Comparison of ENCODE assay signal across 9 cellular contexts in genomic region chr10:87656431-87657072, GRCh38. TPM values are rescaled to one million over a fixed set of nuclear protein-coding genes. Genes with fewer than 3 reads are reported as not detected.
DNase-seq lines count a peak whose midpoint lies in the region; ATAC-seq and TF ChIP-seq lines count a peak whose summit lies in the region.
"Had no signal": no experiment of that assay in that cellular context is flagged by ENCODE, and none has a peak within 500 bp of the region (broad histone marks: within the 10 kb centered on the region; RNA-seq: fewer than 3 reads in every experiment).

No MANE protein-coding gene starts in this region.

- no peak overlapping the region for H3K27ac ChIP-seq in WERI-Rb-1
- H3K27ac ChIP-seq in hepatocyte: no peak overlapping the region

- peak; percentile 49 for TF ChIP-seq CTCF in LNCaP clone FGC (IDR thresholded peaks at IDR 0.05; ENCODE audit: control insufficient read depth, extremely low read depth, insufficient read depth)
- TF ChIP-seq CTCF in WERI-Rb-1 (IDR thresholded peaks at IDR 0.05; ENCODE audit: low read depth, low read length): peak; percentile 69
- TF ChIP-seq CTCF in hepatocyte (IDR thresholded peaks at IDR 0.05; ENCODE audit: poor library complexity): peak; percentile 74

- H3K4me3 ChIP-seq in LNCaP clone FGC (ENCODE audit: low read depth, low read length) (no peak overlapping the region), WERI-Rb-1 (ENCODE audit: low read depth, low read length) (no peak overlapping the region), hepatocyte (no peak overlapping the region)
- H3K4me3 ChIP-seq: skin epidermis had no signal

- DNase-seq in NCI-H2196 (lab: John Stamatoyannopoulos, UW; ENCODE audit: unreplicated experiment): peak; percentile 4
- no peak for DNase-seq in NCI-H2196 treated with DMSO at 0.1 percent for 48 hours (lab: John Stamatoyannopoulos, UW; ENCODE audit: unreplicated experiment)
- no peak for DNase-seq in LNCaP clone FGC (ENCODE audit: low read depth)
- no peak for DNase-seq in WERI-Rb-1
- DNase-seq in hepatocyte (ENCODE audit: low spot score): peak; percentile 75
- DNase-seq in stimulated activated naive B cell treated with anti-CD40 and anti-IgM and Interleukin-4, amounts not matched to agents 10 μg/mL and 1 μg/mL and 100 μg/mL, for 72 hours: no peak
- DNase-seq in NCI-H446 treated with DMSO at 0.1 percent for 48 hours (lab: John Stamatoyannopoulos, UW): no peak

- no peaks in the 10 kb centered on the region for H4K20me1 ChIP-seq in hepatocyte (ENCODE audit: insufficient read depth, poor library complexity, severe bottlenecking)

- H3K4me3 Mint-ChIP-seq in stimulated activated naive B cell treated with anti-CD40 and anti-IgM and Interleukin-4, amounts not matched to agents 10 μg/mL and 1 μg/mL and 100 μg/mL, for 72 hours: no peak overlapping the region

- H3K4me2 ChIP-seq in hepatocyte: no peak overlapping the region

- peaks cover 22 to 32% of the 10 kb centered on the region in 2 donors for H3K27me3 Mint-ChIP-seq in stimulated activated naive B cell treated with anti-CD40 and anti-IgM and Interleukin-4, amounts not matched to agents 10 μg/mL and 1 μg/mL and 100 μg/mL, for 72 hours

- 42% methylated on average over 4 of the region's 4 CpGs for WGBS in hepatocyte (ENCODE audit: low lambda C conversion rate, missing lambda C conversion rate)

- H3K36me3 ChIP-seq in WERI-Rb-1: no peaks in the 10 kb centered on the region
- no peaks in the 10 kb centered on the region for H3K36me3 ChIP-seq in hepatocyte (replicated peaks; ENCODE audit: insufficient read depth, low read depth)

- no peaks in the 10 kb centered on the region for H3K4me1 ChIP-seq in hepatocyte (ENCODE audit: insufficient read depth)

- no peaks in the 10 kb centered on the region for H3K9me2 ChIP-seq in hepatocyte (replicated peaks; ENCODE audit: insufficient read depth)

- H3K79me2 ChIP-seq in hepatocyte: peaks cover 7% of the 10 kb centered on the region

- H3K4me1 Mint-ChIP-seq in stimulated activated naive B cell treated with anti-CD40 and anti-IgM and Interleukin-4, amounts not matched to agents 10 μg/mL and 1 μg/mL and 100 μg/mL, for 72 hours: peaks cover 10 to 18% of the 10 kb centered on the region in 2 donors

- H2AFZ ChIP-seq in hepatocyte: no peak overlapping the region

- H3K9me3 Mint-ChIP-seq in stimulated activated naive B cell treated with anti-CD40 and anti-IgM and Interleukin-4, amounts not matched to agents 10 μg/mL and 1 μg/mL and 100 μg/mL, for 72 hours: no peaks in the 10 kb centered on the region

- no peaks in the 10 kb centered on the region for H3K36me3 Mint-ChIP-seq in stimulated activated naive B cell treated with anti-CD40 and anti-IgM and Interleukin-4, amounts not matched to agents 10 μg/mL and 1 μg/mL and 100 μg/mL, for 72 hours

- no peak overlapping the region for H3K27ac Mint-ChIP-seq in stimulated activated naive B cell treated with anti-CD40 and anti-IgM and Interleukin-4, amounts not matched to agents 10 μg/mL and 1 μg/mL and 100 μg/mL, for 72 hours

- no peaks in the 10 kb centered on the region for H3K9me3 ChIP-seq in WERI-Rb-1 (ENCODE audit: severe bottlenecking)
- no peaks in the 10 kb centered on the region for H3K9me3 ChIP-seq in hepatocyte (ENCODE audit: low read depth)

- H3K27me3 ChIP-seq in WERI-Rb-1 (ENCODE audit: insufficient read depth, low read depth, severe bottlenecking) (no peaks in the 10 kb centered on the region), hepatocyte (no peaks in the 10 kb centered on the region)

- peak; percentile 54 to 65 for ATAC-seq in stimulated activated naive B cell treated with anti-CD40 and anti-IgM and Interleukin-4, amounts not matched to agents 10 μg/mL and 1 μg/mL and 100 μg/mL, for 72 hours (replicated peaks)
- no peak for ATAC-seq in GM19351 (IDR thresholded peaks at IDR 0.05; ENCODE audit: unreplicated experiment)

RNA-seq across cellular contexts. Expression of gene PAPSS2, which starts 3.1 kb away (rescaled TPM):
- total RNA-seq in hepatocyte: 47.0 and 58.0 TPM in 2 replicates
- polyA plus RNA-seq in hepatocyte: 38.3 and 39.5 TPM in 2 replicates

Comparison
In these comparisons a context has a peak if more than half of its experiments do, and no peak if none do; other contexts are left out.
1. DNase-seq: peak in NCI-H2196 (single experiment) and hepatocyte (single experiment); none in NCI-H2196 treated with DMSO at 0.1 percent for 48 hours (single experiment), LNCaP clone FGC (single experiment), WERI-Rb-1 (single experiment), stimulated activated naive B cell treated with anti-CD40 and anti-IgM and Interleukin-4, amounts not matched to agents 10 μg/mL and 1 μg/mL and 100 μg/mL, for 72 hours (single experiment) and NCI-H446 treated with DMSO at 0.1 percent for 48 hours (single experiment).
2. Peak in every context shown above with its lines, with median percentiles within 50 percentile points of each other: CTCF ChIP-seq.